Comparison of ENCODE assay signal across 14 cellular contexts in genomic region chr11:43130616-43131015, GRCh38.
DNase-seq lines count a peak whose midpoint lies in the region; ATAC-seq and TF ChIP-seq lines count a peak whose summit lies in the region.
"Had no signal": no experiment of that assay in that cellular context is flagged by ENCODE, and none has a peak within 500 bp of the region (broad histone marks: within the 10 kb centered on the region; RNA-seq: fewer than 3 reads in every experiment).

No MANE protein-coding gene starts in this region.

- peak overlapping the region; percentile 92 for H2AFZ ChIP-seq in neural progenitor cell (replicated peaks)
- no peak overlapping the region for H2AFZ ChIP-seq in osteoblast (ENCODE audit: low read length)

- H3F3A ChIP-seq in neural progenitor cell (ENCODE audit: low read depth): no peaks in the 10 kb centered on the region

- no peaks in the 10 kb centered on the region for H4K20me1 ChIP-seq in neural progenitor cell (ENCODE audit: low read depth)
- no peaks in the 10 kb centered on the region for H4K20me1 ChIP-seq in osteoblast (ENCODE audit: insufficient read depth, low read length)

- ATAC-seq in HG03442 (IDR thresholded peaks at IDR 0.05; ENCODE audit: unreplicated experiment): peak; percentile 58

- peak; percentile 67 to 69 for TF ChIP-seq CTCF in brain (conservative IDR thresholded peaks at IDR 0.05)
- peak; percentile 52 for TF ChIP-seq CTCF in neural progenitor cell (IDR thresholded peaks at IDR 0.05)
- TF ChIP-seq CTCF in osteoblast (IDR thresholded peaks at IDR 0.05; ENCODE audit: extremely low read depth, low read depth, low read length): no peak
- no peak for TF ChIP-seq CTCF in Calu3 (IDR thresholded peaks at IDR 0.05; ENCODE audit: unreplicated experiment)

- H3K27me3 Mint-ChIP-seq in brain: peaks cover 5% of the 10 kb centered on the region
- H3K27me3 Mint-ChIP-seq in neural progenitor cell (ENCODE audit: insufficient read depth, low read depth): peaks cover 2% of the 10 kb centered on the region
- peaks cover 7% of the 10 kb centered on the region for H3K27me3 Mint-ChIP-seq in Calu3 (ENCODE audit: unreplicated experiment)
- H3K27me3 Mint-ChIP-seq: activated naive CD8-positive, alpha-beta T cell had no signal

- H3K36me3 Mint-ChIP-seq in brain (no peaks in the 10 kb centered on the region), neural progenitor cell (no peaks in the 10 kb centered on the region), Calu3 (ENCODE audit: insufficient read depth, unreplicated experiment) (no peaks in the 10 kb centered on the region)
- H3K36me3 Mint-ChIP-seq: activated naive CD8-positive, alpha-beta T cell; memory B cell had no signal

- H3K27ac ChIP-seq in neural progenitor cell: no peak overlapping the region
- H3K27ac ChIP-seq in osteoblast (ENCODE audit: low read depth, low read length): no peak overlapping the region
- H3K27ac ChIP-seq: suprapubic skin had no signal

- intact Hi-C loops in Calu3 (cut with micrococcal nuclease; ENCODE audit: unreplicated experiment): no loop called here

- H3K9me3 Mint-ChIP-seq in brain: peaks cover 0 to 4% (median 0%) of the 10 kb centered on the region in 5 experiments
- H3K9me3 Mint-ChIP-seq in neural progenitor cell: no peaks in the 10 kb centered on the region
- peaks cover 3% of the 10 kb centered on the region for H3K9me3 Mint-ChIP-seq in Calu3 (ENCODE audit: low read depth, unreplicated experiment)

- no peaks in the 10 kb centered on the region for H3K4me1 ChIP-seq in neural progenitor cell
- H3K4me1 ChIP-seq in osteoblast (ENCODE audit: insufficient read depth, low read length): no peaks in the 10 kb centered on the region
- H3K4me1 ChIP-seq: suprapubic skin had no signal

- H3K4me3 Mint-ChIP-seq in brain (peak overlapping the region in 1 of 5 experiments; percentile 54), neural progenitor cell (no peak overlapping the region), Calu3 (ENCODE audit: low read depth, unreplicated experiment) (no peak overlapping the region)
- H3K4me3 Mint-ChIP-seq: activated naive CD8-positive, alpha-beta T cell; memory B cell had no signal

- H3K4me2 ChIP-seq in neural progenitor cell: no peak overlapping the region
- H3K4me2 ChIP-seq in osteoblast (ENCODE audit: insufficient read depth, low read length): no peak overlapping the region

- H3K27ac Mint-ChIP-seq in brain: peak overlapping the region in 1 of 5 experiments; percentile 84
- H3K27ac Mint-ChIP-seq in neural progenitor cell: peak overlapping the region; percentile 50
- no peak overlapping the region for H3K27ac Mint-ChIP-seq in Calu3 (ENCODE audit: unreplicated experiment)
- H3K27ac Mint-ChIP-seq: activated naive CD8-positive, alpha-beta T cell; memory B cell had no signal

- H3K4me1 Mint-ChIP-seq in brain (no peaks in the 10 kb centered on the region), neural progenitor cell (peaks cover 4% of the 10 kb centered on the region), Calu3 (ENCODE audit: low read depth, unreplicated experiment) (no peaks in the 10 kb centered on the region)
- H3K4me1 Mint-ChIP-seq: memory B cell had no signal

- DNase-seq in DMS53 (lab: John Stamatoyannopoulos, UW) (peak; percentile 46), DMS53 treated with DMSO at 0.1 percent for 48 hours (lab: John Stamatoyannopoulos, UW; ENCODE audit: unreplicated experiment) (no peak), neural progenitor cell (ENCODE audit: low spot score) (peak; percentile 71), osteoblast (ENCODE audit: insufficient read length, low spot score, missing footprints) (no peak), Calu3 (no peak), DMS 273 (lab: John Stamatoyannopoulos, UW; ENCODE audit: unreplicated experiment) (no peak)
- DNase-seq: 8988T; effector CD4-positive, alpha-beta T cell; NCI-H146 had no signal

- H3K79me2 ChIP-seq in neural progenitor cell (ENCODE audit: low read depth) (no peaks in the 10 kb centered on the region), osteoblast (ENCODE audit: insufficient read depth, low read length) (no peaks in the 10 kb centered on the region)

- no peaks in the 10 kb centered on the region for H3K9me3 ChIP-seq in neural progenitor cell (ENCODE audit: low read depth)
- no peaks in the 10 kb centered on the region for H3K9me3 ChIP-seq in osteoblast (ENCODE audit: low read depth, low read length)
- H3K9me3 ChIP-seq: suprapubic skin had no signal

- H3K36me3 ChIP-seq in neural progenitor cell: no peaks in the 10 kb centered on the region
- H3K36me3 ChIP-seq in osteoblast (ENCODE audit: insufficient read depth, low read length): no peaks in the 10 kb centered on the region
- H3K36me3 ChIP-seq: suprapubic skin had no signal

- no peak overlapping the region for H3K9ac ChIP-seq in neural progenitor cell

- BruUV-seq in Calu3 (replicated peaks; lab: Mats Ljungman, UMichigan): no TSS peak

- CTCF ChIA-PET in Calu3 (lab: Charles Lee): no interaction called here

- H3K27me3 ChIP-seq in neural progenitor cell (no peaks in the 10 kb centered on the region), osteoblast (ENCODE audit: insufficient read depth, low read length) (no peaks in the 10 kb centered on the region)
- H3K27me3 ChIP-seq: suprapubic skin had no signal

- H3K4me3 ChIP-seq in neural progenitor cell: no peak overlapping the region
- no peak overlapping the region for H3K4me3 ChIP-seq in osteoblast (ENCODE audit: insufficient read depth, low read length)
- H3K4me3 ChIP-seq: suprapubic skin had no signal

Comparison
In these comparisons a context has a peak if more than half of its experiments do, and no peak if none do; other contexts are left out.
1. DNase-seq: peak in DMS53 (single experiment) and neural progenitor cell (single experiment); none in DMS53 treated with DMSO at 0.1 percent for 48 hours (single experiment), osteoblast (single experiment), Calu3 (single experiment) and DMS 273 (single experiment).
2. CTCF ChIP-seq: peak in brain (2 of 2) and neural progenitor cell (single experiment); none in osteoblast (single experiment) and Calu3 (single experiment).